Comparison of ENCODE assay signal across 29 cellular contexts in genomic region chr10:16583382-16583781, GRCh38.
DNase-seq lines count a peak whose midpoint lies in the region; ATAC-seq and TF ChIP-seq lines count a peak whose summit lies in the region.
"Had no signal": no experiment of that assay in that cellular context is flagged by ENCODE, and none has a peak within 500 bp of the region (broad histone marks: within the 10 kb centered on the region; RNA-seq: fewer than 3 reads in every experiment).

No MANE protein-coding gene starts in this region.

- peak overlapping the region; percentile 40 for H3K4me2 ChIP-seq in skeletal muscle satellite cell (ENCODE audit: low read length)
- H3K4me2 ChIP-seq: hepatocyte had no signal

- intact Hi-C loops in breast epithelium (cut with DNase I; ENCODE audit: low total_unique reads): no loop called here
- intact Hi-C loops in left cardiac atrium (cut with DNase I): no loop called here
- intact Hi-C loops in transverse colon (cut with DNase I; ENCODE audit: low total_unique reads): no loop called here

- H3K9me3 ChIP-seq in breast epithelium: no peaks in the 10 kb centered on the region
- no peaks in the 10 kb centered on the region for H3K9me3 ChIP-seq in skeletal muscle satellite cell (replicated peaks; ENCODE audit: low read length)
- no peaks in the 10 kb centered on the region for H3K9me3 ChIP-seq in transverse colon
- H3K9me3 ChIP-seq: pancreas, Peyer's patch, thyroid gland, vagina had no signal

- in situ Hi-C loops in T47D (cut with HindIII; ENCODE audit: low pct_unique_long_range_greater_than_20kb, low sequenced_read_pairs): no loop called here
- in situ Hi-C loops in transverse colon (cut with MboI; ENCODE audit: low pct_ligation_motif_present in 1 of 4, low pct_unique_long_range_greater_than_20kb in 1 of 4, low sequenced_read_pairs in 3 of 4): no loop called here

- H3K27me3 ChIP-seq in breast epithelium: no peaks in the 10 kb centered on the region
- peaks cover 10% of the 10 kb centered on the region for H3K27me3 ChIP-seq in skeletal muscle satellite cell (ENCODE audit: control insufficient read depth, insufficient read depth, low read length)
- H3K27me3 ChIP-seq in transverse colon: no peaks in the 10 kb centered on the region
- H3K27me3 ChIP-seq: hepatocyte, pancreas, Peyer's patch, thyroid gland, vagina had no signal

- TF ChIP-seq POLR2A in breast epithelium (IDR thresholded peaks at IDR 0.05): no peak
- no peak for TF ChIP-seq POLR2A in transverse colon (IDR thresholded peaks at IDR 0.05)

- TF ChIP-seq CTCF in breast epithelium (IDR thresholded peaks at IDR 0.05): no peak
- no peak for TF ChIP-seq CTCF in transverse colon (IDR thresholded peaks at IDR 0.05)

- H3K4me1 ChIP-seq in breast epithelium (no peaks in the 10 kb centered on the region), skeletal muscle satellite cell (ENCODE audit: control insufficient read depth, insufficient read depth, low read length) (no peaks in the 10 kb centered on the region), transverse colon (no peaks in the 10 kb centered on the region)
- H3K4me1 ChIP-seq: pancreas, Peyer's patch, thyroid gland, vagina had no signal

- DNase-seq in T47D (ENCODE audit: low read depth in 1 of 2, low spot score in 1 of 2) (peak; percentile 24 to 38), breast epithelium (ENCODE audit: low spot score in 2 of 2) (no peak), NCI-H2029 (lab: John Stamatoyannopoulos, UW) (peak; percentile 8), left cardiac atrium (no peak), transverse colon (no peak)
- no peak for DNase-seq in stimulated activated CD4-positive, alpha-beta T cell treated with anti-CD3 and anti-CD28 coated beads, Interleukin-4, amount 100 ng/mL, for 24 hours
- DNase-seq: ACHN; activated CD4-positive, alpha-beta memory T cell treated with anti-CD3 and anti-CD28 coated beads, Interleukin-2, amount 10 ng/mL, durations not matched to agents 7 days and 5 days; activated CD8-positive, alpha-beta memory T cell treated with anti-CD3 and anti-CD28 coated beads, Interleukin-2, amount 50 U/mL, for 4 hours; activated naive CD4-positive, alpha-beta T cell treated with Interleukin-2 at 50 U/mL for 16 hours; CD8-positive, alpha-beta memory T cell; dermis blood vessel endothelial cell; DMS153; endodermal cell; foreskin melanocyte; mammary epithelial cell; NCI-H1105; NCI-H187; NCI-H226; pancreas; Peyer's patch; retina; SIG-M5; stimulated activated CD4-positive, alpha-beta T cell treated with anti-CD3 and anti-CD28 coated beads, Interleukin-2, amount 100 ng/mL, for 48 hours; thyroid gland had no signal

- no peak overlapping the region for H3K27ac ChIP-seq in breast epithelium
- no peak overlapping the region for H3K27ac ChIP-seq in transverse colon
- H3K27ac ChIP-seq: hepatocyte, pancreas, Peyer's patch, thyroid gland, vagina had no signal

- no peaks in the 10 kb centered on the region for H3K36me3 ChIP-seq in breast epithelium
- H3K36me3 ChIP-seq in skeletal muscle satellite cell (ENCODE audit: insufficient read depth, low read length): no peaks in the 10 kb centered on the region
- no peaks in the 10 kb centered on the region for H3K36me3 ChIP-seq in transverse colon
- H3K36me3 ChIP-seq: pancreas, Peyer's patch, thyroid gland, vagina had no signal

- TF ChIP-seq EP300 in transverse colon (IDR thresholded peaks at IDR 0.05; ENCODE audit: low read depth): no peak

- H3K4me3 ChIP-seq in breast epithelium (no peak overlapping the region), skeletal muscle satellite cell (ENCODE audit: low read length) (peak overlapping the region; percentile 2), transverse colon (no peak overlapping the region)
- H3K4me3 ChIP-seq: hepatocyte, pancreas, Peyer's patch, thyroid gland, vagina had no signal

- H3K9ac ChIP-seq in skeletal muscle satellite cell (ENCODE audit: low read depth, low read length): no peak overlapping the region

- WGBS in transverse colon (ENCODE audit: low coverage in 1 of 2), 2 donors: 83% methylated on average over 8 of the region's 10 CpGs; no CpG with 5 or more reads in 1 of the 2 donors

- peak; percentile 57 to 71 for ATAC-seq in left cardiac atrium
- ATAC-seq in GM19023 (IDR thresholded peaks at IDR 0.05; ENCODE audit: unreplicated experiment): no peak
- ATAC-seq: pancreas had no signal

Comparison
In these comparisons a context has a peak if more than half of its experiments do, and no peak if none do; other contexts are left out.
1. DNase-seq: peak in T47D (2 of 2) and NCI-H2029 (single experiment); none in breast epithelium (0 of 2), left cardiac atrium (single experiment), stimulated activated CD4-positive, alpha-beta T cell treated with anti-CD3 and anti-CD28 coated beads, Interleukin-4, amount 100 ng/mL, for 24 hours (single experiment) and transverse colon (single experiment).